In genomic region chr2:64212346-64212745, GRCh38 we compare ENCODE assay signal across 11 cellular contexts.
DNase-seq lines count a peak whose midpoint lies in the region; ATAC-seq, FAIRE-seq and TF ChIP-seq lines count a peak whose summit lies in the region.
"Had no signal": no experiment of that assay in that cellular context is flagged by ENCODE, and none has a peak within 500 bp of the region (broad histone marks: within the 10 kb centered on the region; RNA-seq: fewer than 3 reads in every experiment).

No MANE protein-coding gene starts in this region.

- H3K79me2 ChIP-seq in fibroblast of lung (ENCODE audit: control insufficient read depth, insufficient read depth, low read length) = no peaks in the 10 kb centered on the region

- H3K4me1 ChIP-seq in SJSA1 (replicated peaks) (peaks cover 38% of the 10 kb centered on the region), fibroblast of lung (ENCODE audit: control insufficient read depth, extremely low read depth, insufficient read depth, low read length) (no peaks in the 10 kb centered on the region), small intestine (ENCODE audit: control insufficient read depth in 2 of 2, insufficient read depth in 1 of 2, low read depth in 1 of 2, low read length in 1 of 2) (peaks cover 2 to 3% of the 10 kb centered on the region in 2 donors)

- H3K9me3 ChIP-seq in SJSA1 (replicated peaks) (no peaks in the 10 kb centered on the region), fibroblast of lung (ENCODE audit: control insufficient read depth, insufficient read depth, low read depth, low read length) (no peaks in the 10 kb centered on the region), small intestine (ENCODE audit: control insufficient read depth, low read depth) (no peaks in the 10 kb centered on the region)
- H3K9me3 ChIP-seq: BLaER1, gastroesophageal sphincter had no signal

- H2AFZ ChIP-seq in fibroblast of lung (ENCODE audit: low read length) = no peak overlapping the region

- no peak overlapping the region for H3K4me2 ChIP-seq in fibroblast of lung (ENCODE audit: extremely low read depth, insufficient read depth, low read length)
- H3K4me2 ChIP-seq: BLaER1 had no signal

- H3K4me3 ChIP-seq in SJSA1 = no peak overlapping the region
- H3K4me3 ChIP-seq in fibroblast of lung (replicated peaks in 1 of 4; ENCODE audit: control extremely low read depth in 1 of 4, insufficient read depth in 1 of 4, low read depth in 3 of 4, low read length in 4 of 4) = no peak overlapping the region
- no peak overlapping the region for H3K4me3 ChIP-seq in small intestine (ENCODE audit: low read depth in 1 of 2, low read length in 2 of 2)
- H3K4me3 ChIP-seq: BLaER1, gastroesophageal sphincter had no signal

- H3K36me3 ChIP-seq in SJSA1 (no peaks in the 10 kb centered on the region), fibroblast of lung (ENCODE audit: control insufficient read depth, insufficient read depth, low read length) (no peaks in the 10 kb centered on the region), small intestine (ENCODE audit: control insufficient read depth in 2 of 2, insufficient read depth in 2 of 2, low read length in 2 of 2) (no peaks in the 10 kb centered on the region)
- H3K36me3 ChIP-seq: BLaER1, gastroesophageal sphincter had no signal

- peaks cover 3% of the 10 kb centered on the region for H3K9me3 Mint-ChIP-seq in activated T-cell treated with anti-CD3 and anti-CD28 coated beads, Interleukin-2, amount 50 U/mL, for 24 hours
- peaks cover 5% of the 10 kb centered on the region for H3K9me3 Mint-ChIP-seq in activated T-cell treated with anti-CD3 and anti-CD28 coated beads, Interleukin-2, amount 50 U/mL, for 4 hours
- H3K9me3 Mint-ChIP-seq in stimulated activated naive CD8-positive, alpha-beta T cell treated with anti-CD3 and anti-CD28 coated beads, Interleukin-15, amount 100 ng/mL, for 72 hours = peaks cover 0 to 5% of the 10 kb centered on the region in 2 donors

- H3K27ac Mint-ChIP-seq in activated T-cell treated with anti-CD3 and anti-CD28 coated beads, Interleukin-2, amount 50 U/mL, for 24 hours = peak overlapping the region; percentile 99
- peak overlapping the region; percentile 92 to 97 for H3K27ac Mint-ChIP-seq in stimulated activated naive CD8-positive, alpha-beta T cell treated with anti-CD3 and anti-CD28 coated beads, Interleukin-15, amount 100 ng/mL, for 72 hours

- no peak for FAIRE-seq in small intestine (lab: Jason Lieb, UNC)

- DNase-seq in activated T-cell treated with anti-CD3 and anti-CD28 coated beads, Interleukin-2, amount 50 U/mL, for 24 hours = no peak
- DNase-seq in activated T-cell treated with anti-CD3 and anti-CD28 coated beads, Interleukin-2, amount 50 U/mL, for 4 hours = no peak
- DNase-seq in SJSA1 (ENCODE audit: low read depth in 1 of 2, low spot score in 2 of 2) (peak; percentile 49 to 62), fibroblast of lung (ENCODE audit: low read depth in 2 of 2) (peak; percentile 66 to 94), COR-L47 (lab: John Stamatoyannopoulos, UW) (no peak), small intestine (no peak), NCI-H69 (lab: John Stamatoyannopoulos, UW) (no peak)
- no peak for DNase-seq in stimulated activated naive CD8-positive, alpha-beta T cell treated with anti-CD3 and anti-CD28 coated beads, Interleukin-15, amount 100 ng/mL, for 72 hours
- DNase-seq: NCI-H1417 had no signal

- no peak for TF ChIP-seq CTCF in fibroblast of lung (conservative IDR thresholded peaks at IDR 0.05 in 1 of 2, IDR thresholded peaks at IDR 0.05 in 1 of 2; ENCODE audit: low read depth in 1 of 2, low read length in 2 of 2)

- H3K4me3 Mint-ChIP-seq in activated T-cell treated with anti-CD3 and anti-CD28 coated beads, Interleukin-2, amount 50 U/mL, for 24 hours = peak overlapping the region; percentile 68
- no peak overlapping the region for H3K4me3 Mint-ChIP-seq in activated T-cell treated with anti-CD3 and anti-CD28 coated beads, Interleukin-2, amount 50 U/mL, for 4 hours
- peak overlapping the region in 1 of 2 donors; percentile 71 for H3K4me3 Mint-ChIP-seq in stimulated activated naive CD8-positive, alpha-beta T cell treated with anti-CD3 and anti-CD28 coated beads, Interleukin-15, amount 100 ng/mL, for 72 hours

- H3K27me3 Mint-ChIP-seq in activated T-cell treated with anti-CD3 and anti-CD28 coated beads, Interleukin-2, amount 50 U/mL, for 24 hours = no peaks in the 10 kb centered on the region
- H3K27me3 Mint-ChIP-seq in activated T-cell treated with anti-CD3 and anti-CD28 coated beads, Interleukin-2, amount 50 U/mL, for 4 hours (ENCODE audit: low read depth) = no peaks in the 10 kb centered on the region
- no peaks in the 10 kb centered on the region for H3K27me3 Mint-ChIP-seq in stimulated activated naive CD8-positive, alpha-beta T cell treated with anti-CD3 and anti-CD28 coated beads, Interleukin-15, amount 100 ng/mL, for 72 hours

- H3K27ac ChIP-seq in SJSA1 (no peak overlapping the region), fibroblast of lung (ENCODE audit: insufficient read depth, low read length) (no peak overlapping the region), small intestine (ENCODE audit: low read depth in 1 of 2, low read length in 1 of 2) (no peak overlapping the region)
- H3K27ac ChIP-seq: BLaER1 had no signal

- 52 to 67% (median 63%) methylated on average over 1 of the region's 1 CpG for WGBS in small intestine, 3 donors

- ATAC-seq in activated T-cell treated with anti-CD3 and anti-CD28 coated beads, Interleukin-2, amount 50 U/mL, for 4 hours = no peak
- no peak for ATAC-seq in stimulated activated naive CD8-positive, alpha-beta T cell treated with anti-CD3 and anti-CD28 coated beads, Interleukin-15, amount 100 ng/mL, for 72 hours
- ATAC-seq: gastroesophageal sphincter had no signal

- H3K4me1 Mint-ChIP-seq in activated T-cell treated with anti-CD3 and anti-CD28 coated beads, Interleukin-2, amount 50 U/mL, for 24 hours (ENCODE audit: low read depth) = peaks cover 81% of the 10 kb centered on the region
- H3K4me1 Mint-ChIP-seq in activated T-cell treated with anti-CD3 and anti-CD28 coated beads, Interleukin-2, amount 50 U/mL, for 4 hours (ENCODE audit: low read depth) = peaks cover 77% of the 10 kb centered on the region
- peaks cover 86% of the 10 kb centered on the region for H3K4me1 Mint-ChIP-seq in stimulated activated naive CD8-positive, alpha-beta T cell treated with anti-CD3 and anti-CD28 coated beads, Interleukin-15, amount 100 ng/mL, for 72 hours

- no peaks in the 10 kb centered on the region for H3K36me3 Mint-ChIP-seq in activated T-cell treated with anti-CD3 and anti-CD28 coated beads, Interleukin-2, amount 50 U/mL, for 24 hours (ENCODE audit: low read depth)
- no peaks in the 10 kb centered on the region for H3K36me3 Mint-ChIP-seq in activated T-cell treated with anti-CD3 and anti-CD28 coated beads, Interleukin-2, amount 50 U/mL, for 4 hours (ENCODE audit: insufficient read depth)

- no peak overlapping the region for H3K9ac ChIP-seq in fibroblast of lung (ENCODE audit: insufficient read depth, low read length)
- H3K9ac ChIP-seq: BLaER1 had no signal

- no peaks in the 10 kb centered on the region for H4K20me1 ChIP-seq in fibroblast of lung (ENCODE audit: control insufficient read depth, extremely low read depth, insufficient read depth, low read length)
- H4K20me1 ChIP-seq: BLaER1 had no signal

- H3K27me3 ChIP-seq in SJSA1 (replicated peaks) = no peaks in the 10 kb centered on the region
- no peaks in the 10 kb centered on the region for H3K27me3 ChIP-seq in fibroblast of lung (ENCODE audit: control insufficient read depth, insufficient read depth, low read length)
- H3K27me3 ChIP-seq in small intestine (ENCODE audit: control insufficient read depth in 2 of 2, insufficient read depth in 2 of 2, low read length in 2 of 2) = no peaks in the 10 kb centered on the region
- H3K27me3 ChIP-seq: BLaER1, gastroesophageal sphincter had no signal

Comparison
In these comparisons a context has a peak if more than half of its experiments do, and no peak if none do; other contexts are left out.
1. DNase-seq: peak in SJSA1 (2 of 2) and fibroblast of lung (2 of 2); none in activated T-cell treated with anti-CD3 and anti-CD28 coated beads, Interleukin-2, amount 50 U/mL, for 24 hours (single experiment), activated T-cell treated with anti-CD3 and anti-CD28 coated beads, Interleukin-2, amount 50 U/mL, for 4 hours (single experiment), stimulated activated naive CD8-positive, alpha-beta T cell treated with anti-CD3 and anti-CD28 coated beads, Interleukin-15, amount 100 ng/mL, for 72 hours (0 of 2), COR-L47 (single experiment), small intestine (single experiment) and NCI-H69 (single experiment).